22 cellular contexts compared by ENCODE assay signal in the genomic region with DNA sequence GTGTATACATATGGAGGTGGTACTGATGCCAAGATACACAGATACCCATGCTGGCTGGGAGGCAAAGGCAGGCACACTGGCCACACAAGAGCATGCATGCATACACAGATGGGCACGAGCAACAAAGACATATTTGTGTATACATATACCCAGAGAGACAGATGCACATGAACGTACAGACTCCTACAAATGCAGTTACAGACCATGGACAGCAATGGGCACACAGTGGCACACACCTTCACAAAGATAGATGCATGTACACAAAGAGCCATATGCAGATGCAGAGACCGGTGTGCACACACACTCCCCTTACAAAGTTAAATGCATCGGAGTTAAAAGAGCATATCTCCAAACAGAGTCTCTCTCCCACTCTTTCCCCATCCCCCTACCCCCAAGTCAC. TPM values are rescaled to one million over a fixed set of nuclear protein-coding genes. Genes with fewer than 3 reads are reported as not detected.
DNase-seq lines count a peak whose midpoint lies in the region; ATAC-seq, FAIRE-seq and TF ChIP-seq lines count a peak whose summit lies in the region.
"Had no signal": no experiment of that assay in that cellular context is flagged by ENCODE, and none has a peak within 500 bp of the region (broad histone marks: within the 10 kb centered on the region; RNA-seq: fewer than 3 reads in every experiment).

No MANE protein-coding gene starts in this region.

- no peaks in the 10 kb centered on the region for H3K79me2 ChIP-seq in H1 (ENCODE audit: control insufficient read depth in 1 of 2, insufficient read depth in 2 of 2, low read length in 2 of 2)
- no peaks in the 10 kb centered on the region for H3K79me2 ChIP-seq in neural progenitor cell (ENCODE audit: low read depth)

- no peak for DNase-seq in CD4-positive, alpha-beta T cell
- no peak for DNase-seq in GM12892 (ENCODE audit: insufficient read length)
- DNase-seq in H1 (ENCODE audit: low read depth in 1 of 2, low spot score in 2 of 2) = no peak
- DNase-seq in neural progenitor cell (ENCODE audit: low spot score) = no peak
- DNase-seq in right atrium auricular region (ENCODE audit: low spot score) = no peak
- DNase-seq in T-cell = no peak
- DNase-seq: ACHN; BE2C; C1 segment of cervical spinal cord; CD4-positive, CD25-positive, alpha-beta regulatory T cell; DMS153; DMS79; GDM1; HCEC 1CT; HFFc6; IMR-90 had no signal

- H4K20me1 ChIP-seq in H1 (replicated peaks in 1 of 2; ENCODE audit: control insufficient read depth in 1 of 2, insufficient read depth in 2 of 2, low read length in 2 of 2) (no peaks in the 10 kb centered on the region), neural progenitor cell (ENCODE audit: low read depth) (no peaks in the 10 kb centered on the region)

- ATAC-seq in CD4-positive, alpha-beta T cell (ENCODE audit: poor library complexity) = no peak
- ATAC-seq in GM21576 (IDR thresholded peaks at IDR 0.05; ENCODE audit: unreplicated experiment) = no peak
- no peak for ATAC-seq in T-cell (replicated peaks in 1 of 4)
- ATAC-seq: K562 had no signal

- H3K4me2 ChIP-seq in H1 (ENCODE audit: insufficient read depth in 1 of 2, low read depth in 2 of 2, low read length in 2 of 2) (no peak overlapping the region), neural progenitor cell (no peak overlapping the region)

- no peak overlapping the region for H3K27ac ChIP-seq in CD4-positive, alpha-beta T cell (ENCODE audit: low read depth, low read length)
- H3K27ac ChIP-seq in H1 (ENCODE audit: low read depth, low read length) (no peak overlapping the region), neural progenitor cell (no peak overlapping the region), right atrium auricular region (no peak overlapping the region)
- H3K27ac ChIP-seq: HL-60 had no signal

- H3K23me2 ChIP-seq in H1 (ENCODE audit: low read depth, low read length) = peaks cover 8% of the 10 kb centered on the region; the same call in 1 of the 2 replicates

- no peak overlapping the region for H3K4me3 ChIP-seq in H1 (ENCODE audit: extremely low read depth in 1 of 4, insufficient read depth in 2 of 4, low read depth in 3 of 4, low read length in 4 of 4)
- no peak overlapping the region for H3K4me3 ChIP-seq in neural progenitor cell
- H3K4me3 ChIP-seq in right atrium auricular region = no peak overlapping the region
- H3K4me3 ChIP-seq: K562 had no signal

- no peak overlapping the region for H3K14ac ChIP-seq in H1 (ENCODE audit: insufficient read length)

- intact Hi-C loops in CD4-positive, alpha-beta T cell (cut with DNase I, micrococcal nuclease) = no loop called here

- H3K9ac ChIP-seq in H1 (replicated peaks in 1 of 4; ENCODE audit: extremely low read depth in 1 of 4, low read depth in 3 of 4, low read length in 3 of 4) (no peak overlapping the region), neural progenitor cell (no peak overlapping the region)

- peak overlapping the region; percentile 16 for H3K4me3 Mint-ChIP-seq in CD4-positive, alpha-beta T cell
- H3K4me3 Mint-ChIP-seq in neural progenitor cell (peak overlapping the region; percentile 27), T-cell (no peak overlapping the region)
- H3K4me3 Mint-ChIP-seq: HFFc6 had no signal

- H3K27me3 ChIP-seq in CD4-positive, alpha-beta T cell (ENCODE audit: control insufficient read depth, insufficient read depth, low read length) = peaks cover 16% of the 10 kb centered on the region
- H3K27me3 ChIP-seq in H1 (replicated peaks in 1 of 4; ENCODE audit: control insufficient read depth in 3 of 4, extremely low read depth in 1 of 4, insufficient read depth in 3 of 4, low read length in 3 of 4) (peaks cover 0 to 4% (median 1%) of the 10 kb centered on the region in 4 experiments; a peak in 3 of 7 replicates), neural progenitor cell (peaks cover 25% of the 10 kb centered on the region), right atrium auricular region (peaks cover 0 to 8% of the 10 kb centered on the region in 2 donors)
- H3K27me3 ChIP-seq: BE2C had no signal

- no peak for TF ChIP-seq RAD21 in H1 (IDR thresholded peaks at IDR 0.05 in 1 of 2, conservative IDR thresholded peaks at IDR 0.05 in 1 of 2; ENCODE audit: low read depth in 2 of 2, low read length in 2 of 2)

- TF ChIP-seq EP300 in H1 (IDR thresholded peaks at IDR 0.05; ENCODE audit: borderline replicate concordance in 1 of 2, low read depth in 2 of 2, low read length in 2 of 2) = no peak

- H2BK5ac ChIP-seq in H1 (ENCODE audit: low read depth, low read length) = no peak overlapping the region

- H3K18ac ChIP-seq in H1 (ENCODE audit: extremely low read depth, low read length) = no peak overlapping the region

- no peak overlapping the region for H4K5ac ChIP-seq in H1 (ENCODE audit: insufficient read length, low read depth, low read length)

- no peak overlapping the region; the same call in 1 of the 2 replicates for H4K8ac ChIP-seq in H1 (ENCODE audit: extremely low read depth, insufficient read depth, low read length)

- no peak overlapping the region for H3K4ac ChIP-seq in H1 (replicated peaks; ENCODE audit: insufficient read length, low read depth, low read length)

- no peak overlapping the region for H2BK20ac ChIP-seq in H1 (ENCODE audit: low read length)

- no peaks in the 10 kb centered on the region for H3K36me3 Mint-ChIP-seq in CD4-positive, alpha-beta T cell (ENCODE audit: low read depth)
- H3K36me3 Mint-ChIP-seq in neural progenitor cell (no peaks in the 10 kb centered on the region), T-cell (no peaks in the 10 kb centered on the region)
- H3K36me3 Mint-ChIP-seq: CD4-positive, CD25-positive, alpha-beta regulatory T cell had no signal

- POLR2A ChIA-PET in CD4-positive, alpha-beta T cell (lab: Charles Lee) = no interaction called here
- POLR2A ChIA-PET in H1 (lab: Charles Lee; ENCODE audit: partially characterized antibody) (interaction anchor here (1.6 to 1.9 kb wide), 2 partner anchors 9 to 12 kb away, joined by 4 read pairs; no protein-coding TSS in a partner anchor), T-cell (lab: Charles Lee) (no interaction called here)

- peak overlapping the region; percentile 24 for H2BK120ac ChIP-seq in H1 (replicated peaks; ENCODE audit: low read depth, low read length)

- peak; percentile 48 for FAIRE-seq in GM12892 (lab: Jason Lieb, UNC)
- no peak for FAIRE-seq in H1 (lab: Jason Lieb, UNC)
- FAIRE-seq: A204.1, H54, K562 had no signal

- no peak overlapping the region for H3K56ac ChIP-seq in H1 (replicated peaks; ENCODE audit: insufficient read length, low read depth, low read length)

- WGBS in H1 (ENCODE audit: extremely low coverage in 1 of 2, insufficient coverage in 1 of 2, insufficient read length in 1 of 2, insufficient replicate concordance in 2 of 2, low coverage in 1 of 2, low lambda C conversion rate in 2 of 2, missing lambda C conversion rate in 1 of 2), 2 experiments = 89% methylated on average over 4 of the region's 4 CpGs; no CpG with 5 or more reads in 1 of the 2 experiments

- peaks cover 17% of the 10 kb centered on the region for H3K4me1 Mint-ChIP-seq in CD4-positive, alpha-beta T cell (ENCODE audit: low read depth)
- H3K4me1 Mint-ChIP-seq in neural progenitor cell (peaks cover 56% of the 10 kb centered on the region), T-cell (peaks cover 6 to 15% (median 9%) of the 10 kb centered on the region in 3 donors)

- H3K23ac ChIP-seq in H1 (ENCODE audit: insufficient read length) = no peak overlapping the region

- no peak overlapping the region for H2BK15ac ChIP-seq in H1 (ENCODE audit: low read length)

- CTCF ChIA-PET in CD4-positive, alpha-beta T cell (lab: Charles Lee) = no interaction called here
- CTCF ChIA-PET in H1 (lab: Charles Lee; ENCODE audit: partially characterized antibody) (interaction anchor here (0.9 to 17.0 kb wide), 3 partner anchors 14 to 61 kb away, joined by 5 to 381 read pairs (median 114); a partner anchor contains a TSS), T-cell (lab: Charles Lee) (no interaction called here)

- peak overlapping the region; percentile 20 for H4K91ac ChIP-seq in H1 (replicated peaks; ENCODE audit: insufficient read length, low read length)

- no peak for TF ChIP-seq POLR2A in GM12892 (IDR thresholded peaks at IDR 0.05; ENCODE audit: low read depth, low read length)
- TF ChIP-seq POLR2A in H1 (IDR thresholded peaks at IDR 0.05; ENCODE audit: control extremely low read depth in 1 of 2, low read depth in 2 of 2, low read length in 2 of 2) = no peak

- H3K4me1 ChIP-seq in H1 (replicated peaks in 1 of 4; ENCODE audit: control insufficient read depth in 3 of 4, insufficient read depth in 4 of 4, low read length in 3 of 4) (peaks cover 0 to 28% (median 14%) of the 10 kb centered on the region in 4 experiments; a peak in 6 of 7 replicates), neural progenitor cell (peaks cover 30% of the 10 kb centered on the region), right atrium auricular region (peaks cover 0 to 12% of the 10 kb centered on the region in 2 donors)
- H3K4me1 ChIP-seq: BE2C had no signal

- H3K9me3 ChIP-seq in CD4-positive, alpha-beta T cell (ENCODE audit: control insufficient read depth, low read length) = no peaks in the 10 kb centered on the region
- H3K9me3 ChIP-seq in H1 (ENCODE audit: insufficient read depth in 2 of 2, low read depth in 1 of 2, low read length in 1 of 2) = no peaks in the 10 kb centered on the region
- H3K9me3 ChIP-seq in neural progenitor cell (ENCODE audit: low read depth) = no peaks in the 10 kb centered on the region
- H3K9me3 ChIP-seq in right atrium auricular region = no peaks in the 10 kb centered on the region
- H3K9me3 ChIP-seq: BE2C had no signal

- H3K9me3 Mint-ChIP-seq in CD4-positive, alpha-beta T cell = no peaks in the 10 kb centered on the region
- H3K9me3 Mint-ChIP-seq in neural progenitor cell (no peaks in the 10 kb centered on the region), T-cell (no peaks in the 10 kb centered on the region)
- H3K9me3 Mint-ChIP-seq: HFFc6 had no signal

- no peak overlapping the region for H2BK12ac ChIP-seq in H1 (ENCODE audit: low read depth, low read length)

- no peak for TF ChIP-seq CTCF in CD4-positive, alpha-beta T cell (IDR thresholded peaks at IDR 0.05)
- TF ChIP-seq CTCF in H1 (IDR thresholded peaks at IDR 0.05; ENCODE audit: control extremely low read depth in 1 of 3, insufficient read depth in 1 of 3, low read depth in 1 of 3, low read length in 3 of 3) = no peak
- no peak for TF ChIP-seq CTCF in neural progenitor cell (IDR thresholded peaks at IDR 0.05)
- TF ChIP-seq CTCF in right atrium auricular region (IDR thresholded peaks at IDR 0.05) = no peak

- H2AK5ac ChIP-seq in H1 (ENCODE audit: low read depth, low read length) = 0 out of 2 replicates have a peak overlapping the region, but pooled peaks have one; percentile 54

- H2AFZ ChIP-seq in H1 (ENCODE audit: low read length) (no peak overlapping the region), neural progenitor cell (replicated peaks) (no peak overlapping the region)

- peaks cover 31% of the 10 kb centered on the region for H3F3A ChIP-seq in neural progenitor cell (ENCODE audit: low read depth)

- H3K36me3 ChIP-seq in H1 (ENCODE audit: control insufficient read depth in 2 of 4, insufficient read depth in 4 of 4, low read length in 3 of 4) = no peaks in the 10 kb centered on the region
- H3K36me3 ChIP-seq in neural progenitor cell = no peaks in the 10 kb centered on the region
- no peaks in the 10 kb centered on the region for H3K36me3 ChIP-seq in right atrium auricular region
- H3K36me3 ChIP-seq: BE2C had no signal

- peaks cover 46% of the 10 kb centered on the region for H3K27me3 Mint-ChIP-seq in CD4-positive, alpha-beta T cell
- H3K27me3 Mint-ChIP-seq in neural progenitor cell (ENCODE audit: insufficient read depth, low read depth) (peaks cover 27% of the 10 kb centered on the region), T-cell (peaks cover 23 to 50% of the 10 kb centered on the region in 2 donors)

- no peaks in the 10 kb centered on the region for H3K79me1 ChIP-seq in H1 (ENCODE audit: low read depth, low read length)

- H3K27ac Mint-ChIP-seq in CD4-positive, alpha-beta T cell = no peak overlapping the region
- H3K27ac Mint-ChIP-seq in neural progenitor cell (no peak overlapping the region), T-cell (no peak overlapping the region)
- H3K27ac Mint-ChIP-seq: CD4-positive, CD25-positive, alpha-beta regulatory T cell; HFFc6 had no signal

RNA-seq across cellular contexts. Expression of a gene that starts 2.1 kb away (rescaled TPM):
- under 1 TPM; 0.42 to 0.55 TPM for total RNA-seq in CD4-positive, alpha-beta T cell
- polyA plus RNA-seq in GM12892 (2012; ENCODE audit: missing spikeins) = 0.32 TPM
- total RNA-seq in H1 (2021; fragmentation: NEBNext Ultra II Directional; extraction: Animal tissue kit (Norgen Biotek cat#: 25700)) = 1.4 TPM in 2 replicates
- 1.0 and 1.5 TPM in 2 replicates for polyA plus RNA-seq in H1 (2011; rRNA removed)
- 1.1 TPM for polyA plus RNA-seq in H1 (2011; cell fraction: cytosol; rRNA removed)
- polyA plus RNA-seq in H1 (2011; cell fraction: nucleus; rRNA removed) = 1.8 TPM
- 0.64 to 1.3 TPM (median 1.1 TPM) in 4 replicates for polyA plus RNA-seq in H1 (2012, experiment 1 of 2)
- polyA plus RNA-seq in H1 (2012, experiment 2 of 2) = 0.63 TPM
- 0.61 TPM for polyA plus RNA-seq in H1 (2013, experiment 1 of 2)
- 0.57 TPM for polyA plus RNA-seq in H1 (2013, experiment 2 of 2)
- 1.1 and 1.4 TPM in 2 replicates for polyA minus RNA-seq in H1 (2011; rRNA and poly(A)+ RNA removed)
- 1.5 TPM for polyA minus RNA-seq in H1 (2011; cell fraction: cytosol; rRNA and poly(A)+ RNA removed)
- polyA minus RNA-seq in H1 (2011; cell fraction: nucleus; rRNA and poly(A)+ RNA removed) = 1.8 TPM
- 2.2 and 5.5 TPM in 2 replicates for total RNA-seq in neural progenitor cell (ENCODE audit: low replicate concordance)
- under 1 TPM; 0.74 to 0.94 TPM for total RNA-seq in right atrium auricular region
- 1 to 10 TPM in 1 of 5 donors, under 1 TPM in 4; 0.35 to 1.1 (median 0.89) TPM for total RNA-seq in T-cell

RNA-seq across cellular contexts. Expression of a gene that starts 32.6 kb away (rescaled TPM):
- 10 to 100 TPM; 12.5 to 12.9 TPM for total RNA-seq in CD4-positive, alpha-beta T cell
- 19.2 TPM for polyA plus RNA-seq in GM12892 (2012; ENCODE audit: missing spikeins)
- total RNA-seq in H1 (2021; fragmentation: NEBNext Ultra II Directional; extraction: Animal tissue kit (Norgen Biotek cat#: 25700)) = 31.1 and 34.5 TPM in 2 replicates
- 51.1 and 59.7 TPM in 2 replicates for polyA plus RNA-seq in H1 (2011; rRNA removed)
- 48.5 TPM for polyA plus RNA-seq in H1 (2011; cell fraction: cytosol; rRNA removed)
- 37.1 TPM for polyA plus RNA-seq in H1 (2011; cell fraction: nucleus; rRNA removed)
- polyA plus RNA-seq in H1 (2012, experiment 1 of 2) = 32.8 to 37.6 TPM (median 36.5 TPM) in 4 replicates
- 31.9 TPM for polyA plus RNA-seq in H1 (2012, experiment 2 of 2)
- polyA plus RNA-seq in H1 (2013, experiment 1 of 2) = 32.6 TPM
- 33.2 TPM for polyA plus RNA-seq in H1 (2013, experiment 2 of 2)
- 32.4 and 37.8 TPM in 2 replicates for polyA minus RNA-seq in H1 (2011; rRNA and poly(A)+ RNA removed)
- polyA minus RNA-seq in H1 (2011; cell fraction: cytosol; rRNA and poly(A)+ RNA removed) = 20.8 TPM
- 21.5 TPM for polyA minus RNA-seq in H1 (2011; cell fraction: nucleus; rRNA and poly(A)+ RNA removed)
- total RNA-seq in neural progenitor cell (ENCODE audit: low replicate concordance) (23.7 and 50.1 TPM in 2 replicates), right atrium auricular region (10 to 100 TPM; 64.8 to 69.8 TPM), T-cell (10 to 100 TPM; 11.0 to 19.6 (median 18.4) TPM)

RNA-seq across cellular contexts. Expression of a gene that starts 35.2 kb away (rescaled TPM):
- total RNA-seq in CD4-positive, alpha-beta T cell = 100 to 1,000 TPM; 117 to 140 TPM
- polyA plus RNA-seq in GM12892 (2012; ENCODE audit: missing spikeins) = 96.1 TPM
- total RNA-seq in H1 (2021; fragmentation: NEBNext Ultra II Directional; extraction: Animal tissue kit (Norgen Biotek cat#: 25700)) = 129 and 148 TPM in 2 replicates
- polyA plus RNA-seq in H1 (2011; rRNA removed) = 21.6 and 31.0 TPM in 2 replicates
- 45.3 TPM for polyA plus RNA-seq in H1 (2011; cell fraction: cytosol; rRNA removed)
- 36.9 TPM for polyA plus RNA-seq in H1 (2011; cell fraction: nucleus; rRNA removed)
- 142 to 161 TPM (median 147 TPM) in 4 replicates for polyA plus RNA-seq in H1 (2012, experiment 1 of 2)
- 32.5 TPM for polyA plus RNA-seq in H1 (2012, experiment 2 of 2)
- polyA plus RNA-seq in H1 (2013, experiment 1 of 2) = 109 TPM
- polyA plus RNA-seq in H1 (2013, experiment 2 of 2) = 105 TPM
- polyA minus RNA-seq in H1 (2011; rRNA and poly(A)+ RNA removed) = 77.7 and 86.8 TPM in 2 replicates
- 44.3 TPM for polyA minus RNA-seq in H1 (2011; cell fraction: cytosol; rRNA and poly(A)+ RNA removed)
- polyA minus RNA-seq in H1 (2011; cell fraction: nucleus; rRNA and poly(A)+ RNA removed) = 95.7 TPM
- total RNA-seq in neural progenitor cell (ENCODE audit: low replicate concordance) (80.7 and 92.5 TPM in 2 replicates), right atrium auricular region (10 to 100 TPM; 42.7 to 47.1 TPM), T-cell (100 to 1,000 TPM; 107 to 129 (median 112) TPM)

RNA-seq across cellular contexts. Expression of a gene that starts 45.8 kb away (rescaled TPM):
- under 1 TPM in 1 of 2 experiments, not detected in 1; 0.20 TPM for total RNA-seq in CD4-positive, alpha-beta T cell
- 0.70 TPM for polyA plus RNA-seq in GM12892 (2012; ENCODE audit: missing spikeins)
- 2.5 and 3.9 TPM in 2 replicates for total RNA-seq in H1 (2021; fragmentation: NEBNext Ultra II Directional; extraction: Animal tissue kit (Norgen Biotek cat#: 25700))
- polyA plus RNA-seq in H1 (2011; rRNA removed) = 6.1 and 7.3 TPM in 2 replicates
- 6.3 TPM for polyA plus RNA-seq in H1 (2011; cell fraction: cytosol; rRNA removed)
- 8.4 TPM for polyA plus RNA-seq in H1 (2011; cell fraction: nucleus; rRNA removed)
- polyA plus RNA-seq in H1 (2012, experiment 1 of 2) = 2.7 to 4.6 TPM (median 3.2 TPM) in 4 replicates
- polyA plus RNA-seq in H1 (2012, experiment 2 of 2) = 3.9 TPM
- 2.5 TPM for polyA plus RNA-seq in H1 (2013, experiment 1 of 2)
- polyA plus RNA-seq in H1 (2013, experiment 2 of 2) = 2.6 TPM
- polyA minus RNA-seq in H1 (2011; rRNA and poly(A)+ RNA removed) = 2.2 and 2.4 TPM in 2 replicates
- 1.0 TPM for polyA minus RNA-seq in H1 (2011; cell fraction: cytosol; rRNA and poly(A)+ RNA removed)
- polyA minus RNA-seq in H1 (2011; cell fraction: nucleus; rRNA and poly(A)+ RNA removed) = 2.3 TPM
- 5.0 and 7.5 TPM in 2 replicates for total RNA-seq in neural progenitor cell (ENCODE audit: low replicate concordance)
- total RNA-seq in right atrium auricular region = not detected
- 1 to 10 TPM in 1 of 5 donors, under 1 TPM in 4; 0.16 to 1.0 (median 0.46) TPM for total RNA-seq in T-cell
- total RNA-seq: CD4-positive, CD25-positive, alpha-beta regulatory T cell; HFFc6; HT1080; IMR-90 had no signal
- polyA plus RNA-seq: IMR-90 had no signal

Comparison
In these comparisons a context has a peak if more than half of its experiments do, and no peak if none do; other contexts are left out.
1. H3K4me3 Mint-ChIP-seq: peak in CD4-positive, alpha-beta T cell (single experiment) and neural progenitor cell (single experiment); none in T-cell (0 of 3).